ENCODE assay signal across 8 cellular contexts in genomic region chr11:8225589-8226036, GRCh38. TPM values are rescaled to one million over a fixed set of nuclear protein-coding genes. Genes with fewer than 3 reads are reported as not detected.
DNase-seq lines count a peak whose midpoint lies in the region; ATAC-seq and TF ChIP-seq lines count a peak whose summit lies in the region.

No MANE protein-coding gene starts in this region.

- DNase-seq in DMS79 treated with DMSO at 0.1 percent for 48 hours (lab: John Stamatoyannopoulos, UW) (peak; percentile 72), NCI-H2227 (lab: John Stamatoyannopoulos, UW; ENCODE audit: unreplicated experiment) (peak; percentile 86), dorsolateral prefrontal cortex (peak; percentile 62 to 91 (median 80)), memory B cell (ENCODE audit: low spot score in 2 of 2) (peak; percentile 70 to 80)
- DNase-seq in activated CD4-positive, alpha-beta T cell treated with anti-CD3 and anti-CD28 coated beads, Interleukin-2, amount 50 U/mL, for 24 hours (ENCODE audit: low read depth in 1 of 2, low spot score in 1 of 2): peak; percentile 55 to 58
- peak; percentile 29 to 41 for DNase-seq in stimulated activated CD8-positive, alpha-beta memory T cell treated with anti-CD3 and anti-CD28 coated beads, Interleukin-2, amount 100 ng/mL, for 1 hour (ENCODE audit: low read depth in 2 of 2)

- CTCF ChIA-PET in HEK293 (lab: Yijun Ruan, JAX): interaction anchor here (1.0 to 5.6 kb wide), 3 partner anchors 39 to 341 kb away, joined by 3 to 75 read pairs (median 29); partner anchors contain the start of gene LMO1

- H3K27me3 ChIP-seq in dorsolateral prefrontal cortex: peaks cover 0 to 7% (median 0%) of the 10 kb centered on the region in 45 donors

- peak; percentile 71; the same call in 1 of the 2 replicates for TF ChIP-seq CTCF in HEK293 (tag by site-specific recombination; IDR thresholded peaks at IDR 0.05)
- peak; percentile 93 to 100 (median 99) for TF ChIP-seq CTCF in dorsolateral prefrontal cortex (IDR thresholded peaks at IDR 0.05 in 54 of 56, conservative IDR thresholded peaks at IDR 0.05 in 2 of 56; ENCODE audit: low read depth in 1 of 56, partially characterized antibody in 56 of 56)

- H3K4me3 ChIP-seq in HEK293 (ENCODE audit: low read depth, low read length) (no peak overlapping the region), dorsolateral prefrontal cortex (no peak overlapping the region)

- peaks cover 2% of the 10 kb centered on the region; the same call in 1 of the 2 replicates for H3K4me1 ChIP-seq in HEK293 (ENCODE audit: control insufficient read depth, insufficient read depth, low read length)

- intact Hi-C loops in dorsolateral prefrontal cortex (cut with DNase I): loop anchor here (1.0 to 10.0 kb wide), 4 partner anchors 39 to 339 kb away; no protein-coding TSS in a partner anchor

- ATAC-seq in memory B cell (ENCODE audit: low read depth) (peak; percentile 72), GM21717 (IDR thresholded peaks at IDR 0.05; ENCODE audit: unreplicated experiment) (no peak)

- no peaks in the 10 kb centered on the region for H3K36me3 ChIP-seq in HEK293 (ENCODE audit: control insufficient read depth in 2 of 2, insufficient read depth in 1 of 2, low read length in 2 of 2)

- H3K27ac ChIP-seq in HEK293 (ENCODE audit: extremely low read depth, low read depth, low read length): no peak overlapping the region
- H3K27ac ChIP-seq in dorsolateral prefrontal cortex: no peak overlapping the region

- no peaks in the 10 kb centered on the region for H3K9me3 Mint-ChIP-seq in memory B cell

- POLR2A ChIA-PET in HEK293 (lab: Yijun Ruan, JAX): no interaction called here

- no peak overlapping the region for H3K4me3 Mint-ChIP-seq in memory B cell

- no peaks in the 10 kb centered on the region for H3K9me3 ChIP-seq in HEK293 (ENCODE audit: control insufficient read depth, insufficient read depth, low read depth, low read length)

- no peak overlapping the region for H3K27ac Mint-ChIP-seq in memory B cell

- no peaks in the 10 kb centered on the region for H3K36me3 Mint-ChIP-seq in memory B cell

- H3K4me1 Mint-ChIP-seq in memory B cell: peaks cover 5% of the 10 kb centered on the region

- H3K27me3 Mint-ChIP-seq in memory B cell: peaks cover 1% of the 10 kb centered on the region

TF ChIP-seq in HEK293, 187 proteins besides CTCF, POLR2A, EP300 and RAD21:
- TF ChIP-seq ZBTB11 (tag by site-specific recombination; conservative IDR thresholded peaks at IDR 0.05; ENCODE audit: low read depth) (peak; percentile 86), ZBTB8A (tag by site-specific recombination; IDR thresholded peaks at IDR 0.05) (0 out of 2 replicates have a peak, but pooled peaks have one; percentile 16), ZNF654 (tag by site-specific recombination; IDR thresholded peaks at IDR 0.05; ENCODE audit: low read depth) (peak; percentile 84), ZBTB26 (tag by site-specific recombination; optimal IDR thresholded peaks at IDR 0.05) (no peak), REST (tag by site-specific recombination; IDR thresholded peaks at IDR 0.05) (no peak), ZNF600 (tag by site-specific recombination; IDR thresholded peaks at IDR 0.05) (peak; percentile 59; the same call in 1 of the 2 replicates), ZSCAN30 (tag by site-specific recombination; IDR thresholded peaks at IDR 0.05) (0 out of 2 replicates have a peak, but pooled peaks have one; percentile 24), ZNF398 (tag by site-specific recombination; IDR thresholded peaks at IDR 0.05) (no peak), ZEB2 (tag by site-specific recombination; IDR thresholded peaks at IDR 0.05) (no peak), ZNF561 (tag by site-specific recombination; IDR thresholded peaks at IDR 0.05; ENCODE audit: borderline replicate concordance) (no peak), GLI2 (tag by site-specific recombination; IDR thresholded peaks at IDR 0.05; ENCODE audit: borderline replicate concordance, low read depth) (no peak)
TF ChIP-seq in HEK293: peak in this region for 5.

RNA-seq across cellular contexts. Expression of gene LMO1, which starts 38.1 kb away (rescaled TPM):
- total RNA-seq in dorsolateral prefrontal cortex: 1 to 10 TPM in 117 of 120 experiments, under 1 TPM in 3; 0.53 to 6.6 (median 3.0) TPM

RNA-seq across cellular contexts. Expression of gene RIC3, which starts 56.8 kb away (rescaled TPM):
- 10 to 100 TPM; 43.8 to 86.9 (median 62.0) TPM for total RNA-seq in dorsolateral prefrontal cortex

Comparison
In these comparisons a context has a peak if more than half of its experiments do, and no peak if none do; other contexts are left out.
1. DNase-seq: peak in every context shown above with its lines; median percentile 86 in NCI-H2227; 80 in dorsolateral prefrontal cortex; 75 in memory B cell; 72 in DMS79 treated with DMSO at 0.1 percent for 48 hours; 56 in activated CD4-positive, alpha-beta T cell treated with anti-CD3 and anti-CD28 coated beads, Interleukin-2, amount 50 U/mL, for 24 hours; 35 in stimulated activated CD8-positive, alpha-beta memory T cell treated with anti-CD3 and anti-CD28 coated beads, Interleukin-2, amount 100 ng/mL, for 1 hour.